Comparison of ENCODE assay signal across 10 cellular contexts in genomic region chr10:100372415-100373297, GRCh38. TPM values are rescaled to one million over a fixed set of nuclear protein-coding genes. Genes with fewer than 3 reads are reported as not detected.
DNase-seq lines count a peak whose midpoint lies in the region; ATAC-seq and TF ChIP-seq lines count a peak whose summit lies in the region.
"Had no signal": no experiment of that assay in that cellular context is flagged by ENCODE, and none has a peak within 500 bp of the region (broad histone marks: within the 10 kb centered on the region; RNA-seq: fewer than 3 reads in every experiment).

No MANE protein-coding gene starts in this region.

- peaks cover 50% of the 10 kb centered on the region for H3K4me1 ChIP-seq in mucosa of stomach (ENCODE audit: control insufficient read depth, insufficient read depth, low read length)

- H3K27ac Mint-ChIP-seq in activated T-helper 2 cell treated with anti-CD3 and anti-CD28 coated beads, Interferon-gamma antibody, Interleukin-2, Interleukin-4, amounts not matched to agents 10 μg/mL and 5 μg/mL and 100 μg/mL, durations not matched to agents 14 hours and 24 hours and 36 hours = no peak overlapping the region

- peak overlapping the region; percentile 97 for H3K9ac ChIP-seq in mucosa of stomach (ENCODE audit: low read length)

- peaks cover 38% of the 10 kb centered on the region for H3K4me1 Mint-ChIP-seq in activated T-helper 2 cell treated with anti-CD3 and anti-CD28 coated beads, Interferon-gamma antibody, Interleukin-2, Interleukin-4, amounts not matched to agents 10 μg/mL and 5 μg/mL and 100 μg/mL, durations not matched to agents 14 hours and 24 hours and 36 hours (ENCODE audit: low read depth)

- H3K9me3 ChIP-seq in mucosa of stomach (ENCODE audit: control insufficient read depth, low read length) = no peaks in the 10 kb centered on the region

- intact Hi-C loops in activated T-helper 2 cell treated with anti-CD3 and anti-CD28 coated beads, Interferon-gamma antibody, Interleukin-2, Interleukin-4, amounts not matched to agents 10 μg/mL and 5 μg/mL and 100 μg/mL, durations not matched to agents 14 hours and 24 hours and 36 hours (cut with micrococcal nuclease) = loop anchor here (1.0 to 5.0 kb wide), 6 partner anchors 19 to 750 kb away; partner anchors contain the start of genes NDUFB8 and SLC25A28

- ATAC-seq in GM18870 (IDR thresholded peaks at IDR 0.05; ENCODE audit: unreplicated experiment) = no peak
- no peak for ATAC-seq in GM21717 (IDR thresholded peaks at IDR 0.05; ENCODE audit: unreplicated experiment)

- CTCF ChIA-PET in AG04449 (lab: Yijun Ruan, JAX) = interaction anchor here (1.0 kb wide), 1 partner anchor 61 kb away, joined by 6 read pairs; no protein-coding TSS in a partner anchor

- no peaks in the 10 kb centered on the region for H3K27me3 Mint-ChIP-seq in activated T-helper 2 cell treated with anti-CD3 and anti-CD28 coated beads, Interferon-gamma antibody, Interleukin-2, Interleukin-4, amounts not matched to agents 10 μg/mL and 5 μg/mL and 100 μg/mL, durations not matched to agents 14 hours and 24 hours and 36 hours (ENCODE audit: low read depth)
- H3K27me3 Mint-ChIP-seq: central memory CD8-positive, alpha-beta T cell had no signal

- POLR2A ChIA-PET in AG04449 (lab: Yijun Ruan, JAX) = interaction anchor here (0.7 to 2.1 kb wide), 6 partner anchors 8 to 131 kb away, joined by 3 to 18 read pairs (median 4); partner anchors contain the start of genes BLOC1S2 and SCD

- TF ChIP-seq CTCF in AG04449 (IDR thresholded peaks at IDR 0.05; ENCODE audit: insufficient read depth, low read length, missing control alignments) (no peak), HL-60 (IDR thresholded peaks at IDR 0.05; ENCODE audit: insufficient read depth, low read length) (no peak)

- no peaks in the 10 kb centered on the region for H3K36me3 Mint-ChIP-seq in activated T-helper 2 cell treated with anti-CD3 and anti-CD28 coated beads, Interferon-gamma antibody, Interleukin-2, Interleukin-4, amounts not matched to agents 10 μg/mL and 5 μg/mL and 100 μg/mL, durations not matched to agents 14 hours and 24 hours and 36 hours (ENCODE audit: low read depth)

- H3K9me3 Mint-ChIP-seq in activated T-helper 2 cell treated with anti-CD3 and anti-CD28 coated beads, Interferon-gamma antibody, Interleukin-2, Interleukin-4, amounts not matched to agents 10 μg/mL and 5 μg/mL and 100 μg/mL, durations not matched to agents 14 hours and 24 hours and 36 hours = no peaks in the 10 kb centered on the region
- H3K9me3 Mint-ChIP-seq: central memory CD8-positive, alpha-beta T cell had no signal

- H3K4me3 Mint-ChIP-seq in activated T-helper 2 cell treated with anti-CD3 and anti-CD28 coated beads, Interferon-gamma antibody, Interleukin-2, Interleukin-4, amounts not matched to agents 10 μg/mL and 5 μg/mL and 100 μg/mL, durations not matched to agents 14 hours and 24 hours and 36 hours (ENCODE audit: low read depth) = no peak overlapping the region
- H3K4me3 Mint-ChIP-seq: central memory CD8-positive, alpha-beta T cell had no signal

- no peak for DNase-seq in AG04449 (ENCODE audit: low read depth, low spot score)
- DNase-seq in HL-60 (ENCODE audit: low read depth in 1 of 2, low spot score in 1 of 2) = no peak
- no peak for DNase-seq in caudate nucleus (lab: John Stamatoyannopoulos, UW)
- DNase-seq in activated T-helper 2 cell treated with anti-CD3 and anti-CD28 coated beads, Interferon-gamma antibody, Interleukin-2, Interleukin-4, amounts not matched to agents 10 μg/mL and 5 μg/mL and 100 μg/mL, durations not matched to agents 14 hours and 24 hours and 36 hours (ENCODE audit: low spot score) = no peak
- DNase-seq in NCI-H2196 treated with DMSO at 0.1 percent for 48 hours (lab: John Stamatoyannopoulos, UW; ENCODE audit: unreplicated experiment) = no peak

- no peaks in the 10 kb centered on the region for H3K36me3 ChIP-seq in mucosa of stomach (ENCODE audit: control insufficient read depth, insufficient read depth, low read length)

- H3K4me3 ChIP-seq in AG04449 (ENCODE audit: low read depth, low read length) = peak overlapping the region; percentile 47
- H3K4me3 ChIP-seq in HL-60 (replicated peaks; ENCODE audit: insufficient read depth, low read length) = peak overlapping the region; percentile 68
- peak overlapping the region; percentile 92 for H3K4me3 ChIP-seq in mucosa of stomach (ENCODE audit: low read length)
- H3K4me3 ChIP-seq: SK-N-MC had no signal

- H3K27ac ChIP-seq in HL-60 (replicated peaks) (no peak overlapping the region; the same call in 1 of the 2 replicates), caudate nucleus (ENCODE audit: low read depth, low read length) (peak overlapping the region; percentile 97)
- H3K27ac ChIP-seq: SK-N-MC had no signal

- H3K27me3 ChIP-seq in HL-60 (ENCODE audit: insufficient read depth, poor library complexity, severe bottlenecking) = no peaks in the 10 kb centered on the region
- no peaks in the 10 kb centered on the region for H3K27me3 ChIP-seq in mucosa of stomach (ENCODE audit: control insufficient read depth, insufficient read depth, low read length)

RNA-seq across cellular contexts. Expression of gene SCD, which starts 25.6 kb away (rescaled TPM):
- 273 and 278 TPM in 2 replicates for total RNA-seq in activated T-helper 2 cell treated with anti-CD3 and anti-CD28 coated beads, Interferon-gamma antibody, Interleukin-2, Interleukin-4, amounts not matched to agents 10 μg/mL and 5 μg/mL and 100 μg/mL, durations not matched to agents 14 hours and 24 hours and 36 hours

RNA-seq across cellular contexts. Expression of gene PKD2L1, which starts 42.6 kb away (rescaled TPM):
- total RNA-seq in activated T-helper 2 cell treated with anti-CD3 and anti-CD28 coated beads, Interferon-gamma antibody, Interleukin-2, Interleukin-4, amounts not matched to agents 10 μg/mL and 5 μg/mL and 100 μg/mL, durations not matched to agents 14 hours and 24 hours and 36 hours = not detected in 2 replicates
